ENCODE assay signal across 8 cellular contexts in the genomic region with DNA sequence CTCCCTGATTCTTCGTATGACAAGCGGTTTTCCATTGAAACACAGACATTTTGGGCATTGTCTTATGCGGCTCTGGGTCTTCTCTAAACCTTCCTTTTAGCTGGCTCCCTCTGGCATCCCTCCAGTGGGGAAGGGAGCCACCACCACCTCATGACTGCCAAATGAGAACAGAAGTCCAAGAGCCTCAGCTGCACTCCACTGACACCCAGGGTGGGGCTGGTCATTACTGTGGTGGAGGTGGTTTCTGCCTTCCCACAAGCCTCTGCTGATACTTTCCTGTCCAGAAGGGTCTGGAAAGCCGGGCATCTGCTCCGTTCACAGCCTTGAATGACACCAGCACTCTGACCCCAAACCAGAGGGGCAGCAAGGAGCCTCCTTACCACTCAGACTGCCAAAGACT.
"Had no signal": no experiment of that assay in that cellular context is flagged by ENCODE, and none has a peak within 500 bp of the region (broad histone marks: within the 10 kb centered on the region; RNA-seq: fewer than 3 reads in every experiment).

No MANE protein-coding gene starts in this region.

- H3K4me3 Mint-ChIP-seq: IgD-negative memory B cell had no signal

- H3K36me3 Mint-ChIP-seq: IgD-negative memory B cell had no signal

- ATAC-seq: HepG2, K562 had no signal

- H3K9ac ChIP-seq: KMS-11 had no signal

- DNase-seq: IMR-90, KBM-7, KG1 had no signal

- H3K4me3 ChIP-seq: K562 had no signal

- H3K27ac Mint-ChIP-seq: IgD-negative memory B cell had no signal

- H3K27ac ChIP-seq: HL-60, KMS-11 had no signal

- H3K4me2 ChIP-seq: KMS-11 had no signal
